In the genomic region with DNA sequence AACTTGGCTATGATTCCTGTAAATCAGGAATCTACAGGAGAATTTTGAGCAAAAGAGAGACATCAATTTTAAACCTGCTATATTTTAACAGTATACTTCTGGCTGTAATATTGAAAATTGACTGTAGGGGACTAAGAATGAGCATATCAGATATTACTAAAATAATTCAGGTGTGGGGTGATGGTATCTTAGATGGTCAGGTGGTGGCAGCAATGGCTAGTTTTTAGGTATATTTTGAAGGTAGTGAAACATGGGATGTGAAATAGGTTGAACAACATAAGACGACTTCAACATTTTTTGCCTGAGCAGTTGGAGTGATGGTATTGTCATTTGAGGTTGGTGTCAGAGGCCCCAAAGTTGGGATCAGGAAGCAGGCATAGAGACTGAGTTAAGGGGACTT, we compare ENCODE assay signal across 2 cellular contexts.
TF ChIP-seq lines count a peak whose summit lies in the region.

No MANE protein-coding gene starts in this region.

TF ChIP-seq in HepG2, 621 proteins besides CTCF, POLR2A, EP300 and RAD21:
- TF ChIP-seq, protein P1, sequence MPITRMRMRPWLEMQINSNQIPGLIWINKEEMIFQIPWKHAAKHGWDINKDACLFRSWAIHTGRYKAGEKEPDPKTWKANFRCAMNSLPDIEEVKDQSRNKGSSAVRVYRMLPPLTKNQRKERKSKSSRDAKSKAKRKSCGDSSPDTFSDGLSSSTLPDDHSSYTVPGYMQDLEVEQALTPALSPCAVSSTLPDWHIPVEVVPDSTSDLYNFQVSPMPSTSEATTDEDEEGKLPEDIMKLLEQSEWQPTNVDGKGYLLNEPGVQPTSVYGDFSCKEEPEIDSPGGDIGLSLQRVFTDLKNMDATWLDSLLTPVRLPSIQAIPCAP (CRISPR knock-in tag; IDR thresholded peaks at IDR 0.05; ENCODE audit: low read depth) = no peak
- no peak for TF ChIP-seq AGO2 (optimal IDR thresholded peaks at IDR 0.05; ENCODE audit: low read depth, low read length)
- TF ChIP-seq, protein P2, sequence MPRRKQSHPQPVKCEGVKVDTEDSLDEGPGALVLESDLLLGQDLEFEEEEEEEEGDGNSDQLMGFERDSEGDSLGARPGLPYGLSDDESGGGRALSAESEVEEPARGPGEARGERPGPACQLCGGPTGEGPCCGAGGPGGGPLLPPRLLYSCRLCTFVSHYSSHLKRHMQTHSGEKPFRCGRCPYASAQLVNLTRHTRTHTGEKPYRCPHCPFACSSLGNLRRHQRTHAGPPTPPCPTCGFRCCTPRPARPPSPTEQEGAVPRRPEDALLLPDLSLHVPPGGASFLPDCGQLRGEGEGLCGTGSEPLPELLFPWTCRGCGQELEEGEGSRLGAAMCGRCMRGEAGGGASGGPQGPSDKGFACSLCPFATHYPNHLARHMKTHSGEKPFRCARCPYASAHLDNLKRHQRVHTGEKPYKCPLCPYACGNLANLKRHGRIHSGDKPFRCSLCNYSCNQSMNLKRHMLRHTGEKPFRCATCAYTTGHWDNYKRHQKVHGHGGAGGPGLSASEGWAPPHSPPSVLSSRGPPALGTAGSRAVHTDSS (CRISPR knock-in tag; conservative IDR thresholded peaks at IDR 0.05) = no peak
- no peak for TF ChIP-seq ZNF382 (CRISPR knock-in tag; IDR thresholded peaks at IDR 0.05; ENCODE audit: borderline replicate concordance)
- no peak for TF ChIP-seq ZNF773 (CRISPR knock-in tag; IDR thresholded peaks at IDR 0.05; ENCODE audit: borderline replicate concordance)
- TF ChIP-seq, protein P3, sequence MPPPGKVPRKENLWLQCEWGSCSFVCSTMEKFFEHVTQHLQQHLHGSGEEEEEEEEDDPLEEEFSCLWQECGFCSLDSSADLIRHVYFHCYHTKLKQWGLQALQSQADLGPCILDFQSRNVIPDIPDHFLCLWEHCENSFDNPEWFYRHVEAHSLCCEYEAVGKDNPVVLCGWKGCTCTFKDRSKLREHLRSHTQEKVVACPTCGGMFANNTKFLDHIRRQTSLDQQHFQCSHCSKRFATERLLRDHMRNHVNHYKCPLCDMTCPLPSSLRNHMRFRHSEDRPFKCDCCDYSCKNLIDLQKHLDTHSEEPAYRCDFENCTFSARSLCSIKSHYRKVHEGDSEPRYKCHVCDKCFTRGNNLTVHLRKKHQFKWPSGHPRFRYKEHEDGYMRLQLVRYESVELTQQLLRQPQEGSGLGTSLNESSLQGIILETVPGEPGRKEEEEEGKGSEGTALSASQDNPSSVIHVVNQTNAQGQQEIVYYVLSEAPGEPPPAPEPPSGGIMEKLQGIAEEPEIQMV (CRISPR knock-in tag; IDR thresholded peaks at IDR 0.05; ENCODE audit: low read depth) = no peak
- TF ChIP-seq SP1 (IDR thresholded peaks at IDR 0.05) = no peak
- TF ChIP-seq SP1 (CRISPR knock-in tag; IDR thresholded peaks at IDR 0.05) = no peak
- no peak for TF ChIP-seq KAT8 (CRISPR knock-in tag; IDR thresholded peaks at IDR 0.05)
- TF ChIP-seq SMC3 (IDR thresholded peaks at IDR 0.05; ENCODE audit: low read length) = peak; percentile 35; the same call in 1 of the 2 replicates
- TF ChIP-seq SCMH1 (CRISPR knock-in tag; IDR thresholded peaks at IDR 0.05; ENCODE audit: borderline replicate concordance) = no peak
- no peak for TF ChIP-seq ATF7 (IDR thresholded peaks at IDR 0.05)
- TF ChIP-seq ATF7 (CRISPR knock-in tag; IDR thresholded peaks at IDR 0.05) = no peak
- TF ChIP-seq ZNF256 (CRISPR knock-in tag; conservative IDR thresholded peaks at IDR 0.05) = no peak
- peak; percentile 76 for TF ChIP-seq STAG1 (CRISPR knock-in tag; IDR thresholded peaks at IDR 0.05)
- TF ChIP-seq, protein P4, sequence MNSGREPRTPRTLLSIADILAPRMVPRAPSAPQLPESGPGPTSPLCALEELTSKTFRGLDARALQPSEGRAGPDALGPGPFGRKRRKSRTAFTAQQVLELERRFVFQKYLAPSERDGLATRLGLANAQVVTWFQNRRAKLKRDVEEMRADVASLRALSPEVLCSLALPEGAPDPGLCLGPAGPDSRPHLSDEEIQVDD (CRISPR knock-in tag; IDR thresholded peaks at IDR 0.05; ENCODE audit: borderline replicate concordance) = no peak
- TF ChIP-seq, protein P5, sequence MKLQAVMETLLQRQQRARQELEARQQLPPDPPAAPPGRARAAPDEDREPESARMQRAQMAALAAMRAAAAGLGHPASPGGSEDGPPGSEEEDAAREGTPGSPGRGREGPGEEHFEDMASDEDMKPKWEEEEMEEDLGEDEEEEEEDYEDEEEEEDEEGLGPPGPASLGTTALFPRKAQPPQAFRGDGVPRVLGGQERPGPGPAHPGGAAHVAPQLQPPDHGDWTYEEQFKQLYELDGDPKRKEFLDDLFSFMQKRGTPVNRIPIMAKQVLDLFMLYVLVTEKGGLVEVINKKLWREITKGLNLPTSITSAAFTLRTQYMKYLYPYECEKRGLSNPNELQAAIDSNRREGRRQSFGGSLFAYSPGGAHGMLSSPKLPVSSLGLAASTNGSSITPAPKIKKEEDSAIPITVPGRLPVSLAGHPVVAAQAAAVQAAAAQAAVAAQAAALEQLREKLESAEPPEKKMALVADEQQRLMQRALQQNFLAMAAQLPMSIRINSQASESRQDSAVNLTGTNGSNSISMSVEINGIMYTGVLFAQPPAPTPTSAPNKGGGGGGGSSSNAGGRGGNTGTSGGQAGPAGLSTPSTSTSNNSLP (IDR thresholded peaks at IDR 0.05; ENCODE audit: low read depth, low read length) = peak; percentile 45; the same call in 1 of the 2 replicates
- TF ChIP-seq ZNF33B (CRISPR knock-in tag; IDR thresholded peaks at IDR 0.05) = no peak
- no peak for TF ChIP-seq STAT5B (CRISPR knock-in tag; IDR thresholded peaks at IDR 0.05)

TF ChIP-seq in H1, 55 proteins besides CTCF, POLR2A, EP300 and RAD21:
- TF ChIP-seq TBP (IDR thresholded peaks at IDR 0.05; ENCODE audit: low read depth, low read length) (no peak), GABPA (IDR thresholded peaks at IDR 0.05; ENCODE audit: borderline replicate concordance, insufficient read depth, low read length) (no peak), PHF8 (conservative IDR thresholded peaks at IDR 0.05; ENCODE audit: low read depth, low read length) (no peak), CBX8 (IDR thresholded peaks at IDR 0.05; ENCODE audit: borderline replicate concordance, low read depth, low read length) (no peak), SIX5 (IDR thresholded peaks at IDR 0.05; ENCODE audit: low read depth, low read length) (no peak), CHD2 (IDR thresholded peaks at IDR 0.05; ENCODE audit: low read length) (no peak), KDM4A (IDR thresholded peaks at IDR 0.05; ENCODE audit: low read depth, low read length, severe bottlenecking) (no peak), GTF2F1 (IDR thresholded peaks at IDR 0.05; ENCODE audit: borderline replicate concordance, low read depth, low read length) (no peak), FOSL1 (IDR thresholded peaks at IDR 0.05; ENCODE audit: insufficient read depth, low read depth, low read length) (no peak), RXRA (IDR thresholded peaks at IDR 0.05; ENCODE audit: insufficient read depth, low read depth, low read length) (no peak), HDAC2 (IDR thresholded peaks at IDR 0.05; ENCODE audit: borderline replicate concordance in 1 of 2, low read depth in 2 of 2, low read length in 2 of 2) (no peak), ZNF274 (IDR thresholded peaks at IDR 0.05; ENCODE audit: borderline replicate concordance, extremely low read depth, low read length) (no peak), RNF2 (IDR thresholded peaks at IDR 0.05; ENCODE audit: borderline replicate concordance, low read depth, low read length, missing control alignments, poor library complexity, severe bottlenecking) (no peak), TAF1 (IDR thresholded peaks at IDR 0.05; ENCODE audit: low read depth, low read length) (no peak), JUND (IDR thresholded peaks at IDR 0.05; ENCODE audit: low read length) (no peak)
